ENCODE assay signal across 11 cellular contexts in genomic region chr7:30463400-30464145, GRCh38. TPM values are rescaled to one million over a fixed set of nuclear protein-coding genes. Genes with fewer than 3 reads are reported as not detected.
DNase-seq lines count a peak whose midpoint lies in the region; ATAC-seq and TF ChIP-seq lines count a peak whose summit lies in the region.
"Had no signal": no experiment of that assay in that cellular context is flagged by ENCODE, and none has a peak within 500 bp of the region (broad histone marks: within the 10 kb centered on the region; RNA-seq: fewer than 3 reads in every experiment).

No MANE protein-coding gene starts in this region.

- H3K27me3 ChIP-seq in Karpas-422 (ENCODE audit: low read length), result no peaks in the 10 kb centered on the region
- no peaks in the 10 kb centered on the region for H3K27me3 ChIP-seq in skeletal muscle tissue (ENCODE audit: control insufficient read depth in 3 of 3, insufficient read depth in 3 of 3, low read length in 3 of 3)

- H3K36me3 ChIP-seq in Karpas-422 (ENCODE audit: insufficient read depth, low read length), result no peaks in the 10 kb centered on the region
- no peaks in the 10 kb centered on the region for H3K36me3 ChIP-seq in skeletal muscle tissue (ENCODE audit: control insufficient read depth in 3 of 3, insufficient read depth in 3 of 3, low read length in 3 of 3)

- H3K9me3 Mint-ChIP-seq in progenitor cell of endocrine pancreas (ENCODE audit: low read depth), result no peaks in the 10 kb centered on the region

- H3K4me3 ChIP-seq in Karpas-422 (ENCODE audit: low read length) (no peak overlapping the region), skeletal muscle tissue (ENCODE audit: low read length in 3 of 3) (peak overlapping the region in 1 of 3 donors; percentile 41)

- no peaks in the 10 kb centered on the region for H3K9me2 ChIP-seq in Karpas-422 (replicated peaks; ENCODE audit: insufficient read depth, low read length)

- no peaks in the 10 kb centered on the region for H3K27me3 Mint-ChIP-seq in progenitor cell of endocrine pancreas

- H3K4me1 ChIP-seq in Karpas-422 (ENCODE audit: low read length), result peaks cover 37% of the 10 kb centered on the region
- peaks cover 24 to 35% (median 25%) of the 10 kb centered on the region in 3 donors for H3K4me1 ChIP-seq in skeletal muscle tissue (ENCODE audit: control insufficient read depth in 3 of 3, insufficient read depth in 3 of 3, low read length in 3 of 3)

- peaks cover 3% of the 10 kb centered on the region for H3K4me1 Mint-ChIP-seq in progenitor cell of endocrine pancreas (ENCODE audit: low read depth)

- peak; percentile 52 for DNase-seq in Karpas-422
- no peak for DNase-seq in OCI-M2 (lab: John Stamatoyannopoulos, UW; ENCODE audit: unreplicated experiment)
- DNase-seq in midbrain (lab: John Stamatoyannopoulos, UW), result no peak
- DNase-seq in NOMO-1 (lab: John Stamatoyannopoulos, UW; ENCODE audit: unreplicated experiment in 2 of 2), result no peak
- DNase-seq in progenitor cell of endocrine pancreas (ENCODE audit: low spot score, unreplicated experiment), result no peak
- DNase-seq: left cardiac atrium, NCI-H2227 treated with DMSO at 0.1 percent for 48 hours had no signal

- no peak overlapping the region for H3K27ac Mint-ChIP-seq in progenitor cell of endocrine pancreas

- H2AFZ ChIP-seq in Karpas-422 (ENCODE audit: low read length), result peak overlapping the region; percentile 52

- no peaks in the 10 kb centered on the region for H3K79me2 ChIP-seq in Karpas-422 (ENCODE audit: low read length)

- ATAC-seq in GM18907 (IDR thresholded peaks at IDR 0.05; ENCODE audit: unreplicated experiment) (peak; percentile 72), GM21737 (IDR thresholded peaks at IDR 0.05; ENCODE audit: unreplicated experiment) (peak; percentile 84)
- ATAC-seq: esophagus mucosa had no signal

- H3K9ac ChIP-seq in Karpas-422 (ENCODE audit: low read length) (peak overlapping the region; percentile 51; the same call in 1 of the 2 replicates), skeletal muscle tissue (ENCODE audit: low read depth in 1 of 3, low read length in 3 of 3) (peak overlapping the region in 1 of 3 donors; percentile 46)

- H4K20me1 ChIP-seq in Karpas-422 (ENCODE audit: insufficient read depth, low read depth, low read length), result no peaks in the 10 kb centered on the region

- no peaks in the 10 kb centered on the region for H3K36me3 Mint-ChIP-seq in progenitor cell of endocrine pancreas (ENCODE audit: insufficient read depth)

- H3K9me3 ChIP-seq in Karpas-422 (ENCODE audit: low read length) (no peaks in the 10 kb centered on the region), skeletal muscle tissue (ENCODE audit: control insufficient read depth in 3 of 3, low read length in 3 of 3) (no peaks in the 10 kb centered on the region)

- no peak overlapping the region for H3K4me3 Mint-ChIP-seq in progenitor cell of endocrine pancreas (ENCODE audit: low read depth)

- no peak for TF ChIP-seq CTCF in progenitor cell of endocrine pancreas (IDR thresholded peaks at IDR 0.05; ENCODE audit: unreplicated experiment)

- peak overlapping the region; percentile 51 for H3K4me2 ChIP-seq in Karpas-422 (ENCODE audit: low read depth, low read length, poor library complexity, severe bottlenecking)

- no peak overlapping the region for H3K27ac ChIP-seq in Karpas-422 (ENCODE audit: low read length)
- peak overlapping the region; percentile 17 for H3K27ac ChIP-seq in skeletal muscle tissue (ENCODE audit: low read depth, low read length)

RNA-seq across cellular contexts. Expression of gene NOD1, which starts 15.0 kb away (rescaled TPM):
- total RNA-seq in Karpas-422 (2014; rRNA removed; shearing (Covaris generic); ENCODE audit: low replicate concordance), result 4.5 and 6.7 TPM in 2 replicates
- total RNA-seq in skeletal muscle tissue, result 13.0 TPM
- total RNA-seq in progenitor cell of endocrine pancreas, result 2.9 and 3.6 TPM in 2 replicates

RNA-seq across cellular contexts. Expression of gene GGCT, which starts 41.1 kb away (rescaled TPM):
- 73.5 and 78.1 TPM in 2 replicates for total RNA-seq in Karpas-422 (2014; rRNA removed; shearing (Covaris generic); ENCODE audit: low replicate concordance)
- total RNA-seq in skeletal muscle tissue, result 12.5 TPM
- total RNA-seq in progenitor cell of endocrine pancreas, result 54.0 and 54.7 TPM in 2 replicates
